ENCODE assay signal across 8 cellular contexts in genomic region chr5:54902817-54903473, GRCh38.
A peak's percentile ranks its signal among the peaks of the same experiment; 100 is the strongest.
DNase-seq lines count a peak whose midpoint lies in the region; ATAC-seq, FAIRE-seq and TF ChIP-seq lines count a peak whose summit lies in the region.

No MANE protein-coding gene starts in this region.

- RAD21 ChIA-PET in GM12878 (lab: Charles Lee; ENCODE audit: unreplicated experiment), result no interaction called here

- DNase-seq in NCI-H82 (lab: John Stamatoyannopoulos, UW) (peak; percentile 24), NCI-H82 treated with DMSO at 0.1 percent for 48 hours (lab: John Stamatoyannopoulos, UW; ENCODE audit: unreplicated experiment) (no peak), NCI-H2029 treated with DMSO at 0.1 percent for 48 hours (lab: John Stamatoyannopoulos, UW) (peak; percentile 17), GM12878 (ENCODE audit: low read depth, low spot score) (peak; percentile 78), iPS-NIHi7 (ENCODE audit: extremely low spot score) (no peak), esophagus squamous epithelium (lab: John Stamatoyannopoulos, UW) (no peak)
- peak; percentile 61 for DNase-seq in stimulated activated CD8-positive, alpha-beta memory T cell treated with anti-CD3 and anti-CD28 coated beads, Interleukin-4, amount 100 ng/mL, for 48 hours

- H3K4me2 ChIP-seq in GM12878 (ENCODE audit: control insufficient read depth, insufficient read depth), result no peak overlapping the region

- no peaks in the 10 kb centered on the region; the same call in 2 of the 3 replicates for H3K9me3 ChIP-seq in GM12878 (replicated peaks; ENCODE audit: control insufficient read depth, insufficient read depth, low read length)
- H3K9me3 ChIP-seq in esophagus squamous epithelium, result no peaks in the 10 kb centered on the region

- no peak for TF ChIP-seq RAD21 in GM12878 (IDR thresholded peaks at IDR 0.05; ENCODE audit: insufficient read depth, low read depth, low read length)

- SMC1A ChIA-PET in GM12878 (lab: Charles Lee; ENCODE audit: uncharacterized antibody, unreplicated experiment), result no interaction called here

- TF ChIP-seq CTCF in GM12878 (IDR thresholded peaks at IDR 0.05 in 2 of 3, conservative IDR thresholded peaks at IDR 0.05 in 1 of 3; ENCODE audit: control insufficient read depth in 2 of 3, extremely low read depth in 1 of 3, insufficient read depth in 1 of 3, low read depth in 3 of 3, low read length in 3 of 3), result no peak
- no peak for TF ChIP-seq CTCF in esophagus squamous epithelium (IDR thresholded peaks at IDR 0.05)

- no peak overlapping the region for H3K27ac ChIP-seq in GM12878 (ENCODE audit: control insufficient read depth, insufficient read depth)
- H3K27ac ChIP-seq in esophagus squamous epithelium, result peak overlapping the region in 1 of 4 donors; percentile 42

- H3K4me1 ChIP-seq in GM12878 (ENCODE audit: control insufficient read depth, insufficient read depth, low read length) (peaks cover 4% of the 10 kb centered on the region; the same call in 1 of the 2 replicates), esophagus squamous epithelium (peaks cover 0 to 11% (median 0%) of the 10 kb centered on the region in 3 donors)

- no peak overlapping the region for H3K9ac ChIP-seq in GM12878 (ENCODE audit: control insufficient read depth, insufficient read depth, low read length)

- 0% methylated on average over 2 of the region's 2 CpGs for WGBS in GM12878 (ENCODE audit: insufficient coverage, insufficient replicate concordance, low lambda C conversion rate, missing lambda C conversion rate)
- WGBS in esophagus squamous epithelium, 2 donors, result 73 to 76% methylated on average over 2 of the region's 2 CpGs

- H3K27me3 ChIP-seq in GM12878 (replicated peaks in 1 of 2; ENCODE audit: control insufficient read depth in 2 of 2, insufficient read depth in 2 of 2, low read length in 1 of 2), result peaks cover 0 to 12% of the 10 kb centered on the region in 2 experiments; a peak in 2 of 4 replicates
- H3K27me3 ChIP-seq in esophagus squamous epithelium, result peaks cover 0 to 56% (median 0%) of the 10 kb centered on the region in 4 donors

- POLR2A ChIA-PET in GM12878 (lab: Charles Lee), result no interaction called here

- CTCF ChIA-PET in GM12878 (lab: Yijun Ruan, JAX), result interaction anchor here (0.6 to 1.7 kb wide), 2 partner anchors 243 to 659 kb away, joined by 3 to 4 read pairs; no protein-coding TSS in a partner anchor

- H2AFZ ChIP-seq in GM12878 (ENCODE audit: control insufficient read depth, low read depth, low read length), result no peak overlapping the region

- no peaks in the 10 kb centered on the region for H3K36me3 ChIP-seq in GM12878 (ENCODE audit: control insufficient read depth in 2 of 2, insufficient read depth in 2 of 2, low read length in 1 of 2)
- no peaks in the 10 kb centered on the region for H3K36me3 ChIP-seq in esophagus squamous epithelium

- H4K20me1 ChIP-seq in GM12878 (ENCODE audit: control insufficient read depth, insufficient read depth), result peaks cover 4% of the 10 kb centered on the region; the same call in 1 of the 2 replicates

- ATAC-seq in HG02759 (IDR thresholded peaks at IDR 0.05; ENCODE audit: unreplicated experiment) (peak; percentile 100), GM12878 (peak; percentile 98)

- intact Hi-C loops in GM12878 (cut with micrococcal nuclease; ENCODE audit: unreplicated experiment), result no loop called here
- intact Hi-C loops in esophagus squamous epithelium (cut with DNase I), result loop anchor here (10.0 kb wide), 1 partner anchor 252 kb away; no protein-coding TSS in a partner anchor

- TF ChIP-seq POLR2A in GM12878 (IDR thresholded peaks at IDR 0.05; ENCODE audit: low read depth, low read length), result no peak
- TF ChIP-seq POLR2A in esophagus squamous epithelium (IDR thresholded peaks at IDR 0.05), result no peak

- no TSS peak for BruUV-seq in GM12878 (replicated peaks; lab: Mats Ljungman, UMichigan)

- H3K4me3 ChIP-seq in GM12878 (no peak overlapping the region), esophagus squamous epithelium (no peak overlapping the region)

- in situ Hi-C loops in GM12878 (cut with MboI), result no loop called here

- no peak; a peak in 1 of 4 replicates for TF ChIP-seq EP300 in GM12878 (IDR thresholded peaks at IDR 0.05; ENCODE audit: borderline replicate concordance in 1 of 2, control insufficient read depth in 1 of 2, low read depth in 2 of 2, low read length in 2 of 2)

- H3K79me2 ChIP-seq in GM12878 (ENCODE audit: control insufficient read depth, insufficient read depth, low read length), result no peaks in the 10 kb centered on the region

- peak; percentile 95 for FAIRE-seq in GM12878 (lab: Jason Lieb, UNC)

TF ChIP-seq in GM12878, 131 proteins besides CTCF, POLR2A, EP300 and RAD21 (continues in another document):
- TF ChIP-seq CREB1 (IDR thresholded peaks at IDR 0.05; ENCODE audit: low read depth) (0 out of 2 replicates have a peak, but pooled peaks have one; percentile 35), GATAD2B (conservative IDR thresholded peaks at IDR 0.05; ENCODE audit: low read depth) (peak; percentile 51; the same call in 1 of the 2 replicates), LARP7 (IDR thresholded peaks at IDR 0.05) (no peak), ZNF687 (IDR thresholded peaks at IDR 0.05) (no peak), FOXM1 (IDR thresholded peaks at IDR 0.05; ENCODE audit: low read depth, low read length) (peak; percentile 89; the same call in 1 of the 2 replicates), BCL3 (IDR thresholded peaks at IDR 0.05; ENCODE audit: borderline replicate concordance, insufficient read depth, low read depth, low read length, poor library complexity, severe bottlenecking) (peak; percentile 64), ASH2L (IDR thresholded peaks at IDR 0.05; ENCODE audit: borderline replicate concordance, low read depth) (no peak), SMAD1 (IDR thresholded peaks at IDR 0.05; ENCODE audit: low read depth, partially characterized antibody) (no peak), RB1 (IDR thresholded peaks at IDR 0.05; ENCODE audit: borderline replicate concordance) (no peak), CBX3 (IDR thresholded peaks at IDR 0.05; ENCODE audit: borderline replicate concordance, low read depth) (no peak), NR2F1 (conservative IDR thresholded peaks at IDR 0.05) (peak; percentile 83), MEF2A (IDR thresholded peaks at IDR 0.05; ENCODE audit: insufficient read depth, low read depth, low read length) (peak; percentile 71), KAT2A (conservative IDR thresholded peaks at IDR 0.05; ENCODE audit: control insufficient read depth, low read depth, low read length) (no peak), RELB (IDR thresholded peaks at IDR 0.05; ENCODE audit: low read depth) (no peak), NRF1 (conservative IDR thresholded peaks at IDR 0.05; ENCODE audit: low read depth, low read length) (no peak), PAX5 (IDR thresholded peaks at IDR 0.05; ENCODE audit: borderline replicate concordance, low read depth, low read length) (peak; percentile 100), NFIC (IDR thresholded peaks at IDR 0.05; ENCODE audit: low read depth, low read length) (peak; percentile 90)

Comparison
In these comparisons a context has a peak if more than half of its experiments do, and no peak if none do; other contexts are left out.
1. DNase-seq: peak in NCI-H82 (single experiment), NCI-H2029 treated with DMSO at 0.1 percent for 48 hours (single experiment), GM12878 (single experiment) and stimulated activated CD8-positive, alpha-beta memory T cell treated with anti-CD3 and anti-CD28 coated beads, Interleukin-4, amount 100 ng/mL, for 48 hours (single experiment); none in NCI-H82 treated with DMSO at 0.1 percent for 48 hours (single experiment), iPS-NIHi7 (single experiment) and esophagus squamous epithelium (single experiment).